Comparison of ENCODE assay signal across 15 cellular contexts in the genomic region with DNA sequence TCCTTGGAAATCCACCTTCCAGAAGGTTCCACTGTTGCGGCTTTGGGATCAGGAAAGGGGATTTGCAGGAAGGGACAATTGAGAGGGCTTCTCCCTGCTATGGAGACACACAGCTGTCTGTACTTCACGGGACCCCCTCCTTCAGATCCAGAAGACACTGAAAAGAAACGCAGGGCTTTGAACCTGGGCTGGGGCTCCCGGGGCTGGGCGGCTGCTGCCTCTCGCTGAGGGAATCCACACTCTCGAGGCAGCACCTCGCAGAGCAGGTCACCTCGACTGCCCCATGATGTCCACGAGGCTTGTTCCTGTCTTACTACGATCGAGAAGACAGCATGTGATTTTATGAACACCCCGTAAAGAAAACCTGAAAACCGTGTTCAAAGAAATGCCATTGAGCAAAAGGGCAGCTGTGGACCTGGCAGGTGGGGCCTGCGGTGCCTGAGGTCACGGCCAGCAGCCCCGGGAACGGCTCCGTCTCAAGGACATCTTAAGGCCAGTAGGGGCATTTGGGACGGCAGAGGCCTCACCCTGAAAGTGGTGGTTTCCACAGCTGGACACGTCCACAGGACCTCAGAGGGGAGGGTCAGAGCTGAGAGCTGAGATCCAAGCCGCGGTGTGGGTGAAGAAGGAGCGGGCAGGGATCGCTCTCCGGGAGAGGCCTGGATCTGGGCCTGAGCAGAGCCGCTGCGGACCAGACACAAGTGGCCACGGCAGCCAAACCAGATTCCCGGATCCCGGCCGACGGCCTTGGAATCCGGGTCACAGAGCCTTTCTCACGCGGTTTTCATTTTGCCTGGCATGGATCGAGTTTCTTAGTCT.
DNase-seq lines count a peak whose midpoint lies in the region; ATAC-seq and TF ChIP-seq lines count a peak whose summit lies in the region.
"Had no signal": no experiment of that assay in that cellular context is flagged by ENCODE, and none has a peak within 500 bp of the region (broad histone marks: within the 10 kb centered on the region; RNA-seq: fewer than 3 reads in every experiment).

No MANE protein-coding gene starts in this region.

- H3K9me3 ChIP-seq in RWPE2 (ENCODE audit: severe bottlenecking) (no peaks in the 10 kb centered on the region), endodermal cell (ENCODE audit: control insufficient read depth, low read length) (no peaks in the 10 kb centered on the region), neuronal stem cell (replicated peaks in 1 of 2; ENCODE audit: control insufficient read depth in 2 of 2, insufficient read depth in 1 of 2, low read depth in 1 of 2, low read length in 2 of 2) (no peaks in the 10 kb centered on the region), stomach (no peaks in the 10 kb centered on the region)
- H3K9me3 ChIP-seq: HAP-1 had no signal

- TF ChIP-seq POLR2A in stomach (IDR thresholded peaks at IDR 0.05), result no peak

- H2AFZ ChIP-seq in neuronal stem cell (ENCODE audit: low read length), result no peak overlapping the region

- peak overlapping the region; percentile 17 for H3K14ac ChIP-seq in neuronal stem cell (ENCODE audit: low read length)

- TF ChIP-seq CTCF in RWPE2 (IDR thresholded peaks at IDR 0.05; ENCODE audit: poor library complexity, severe bottlenecking) (no peak), endodermal cell (conservative IDR thresholded peaks at IDR 0.05) (no peak), stomach (IDR thresholded peaks at IDR 0.05) (no peak)

- H3K79me1 ChIP-seq in neuronal stem cell (ENCODE audit: low read depth, low read length), result peaks cover 4% of the 10 kb centered on the region

- H2BK15ac ChIP-seq in neuronal stem cell (ENCODE audit: low read length), result no peak overlapping the region

- H2BK5ac ChIP-seq in neuronal stem cell (ENCODE audit: low read length), result no peak overlapping the region

- no peak overlapping the region for H4K91ac ChIP-seq in neuronal stem cell (ENCODE audit: low read depth, low read length, poor library complexity)

- peak overlapping the region; percentile 23 for H3K23ac ChIP-seq in neuronal stem cell (ENCODE audit: low read depth, low read length, poor library complexity)

- no peak overlapping the region for H3K4me3 Mint-ChIP-seq in endodermal cell
- H3K4me3 Mint-ChIP-seq in activated CD4-positive, alpha-beta memory T cell treated with anti-CD3 and anti-CD28 coated beads, Interleukin-2, amount 10 ng/mL, durations not matched to agents 7 days and 5 days, result no peak overlapping the region

- no peak for TF ChIP-seq EP300 in stomach (IDR thresholded peaks at IDR 0.05)

- no peak overlapping the region for H2BK12ac ChIP-seq in neuronal stem cell (ENCODE audit: low read length)

- CTCF ChIA-PET in activated CD4-positive, alpha-beta memory T cell treated with anti-CD3 and anti-CD28 coated beads, Interleukin-2, amount 10 ng/mL, durations not matched to agents 7 days and 5 days (lab: Charles Lee), result no interaction called here

- POLR2A ChIA-PET in activated CD4-positive, alpha-beta memory T cell treated with anti-CD3 and anti-CD28 coated beads, Interleukin-2, amount 10 ng/mL, durations not matched to agents 7 days and 5 days (lab: Charles Lee), result no interaction called here

- H2AK5ac ChIP-seq in neuronal stem cell (ENCODE audit: low read depth, low read length), result peak overlapping the region; percentile 46

- no peaks in the 10 kb centered on the region for H3K9me3 Mint-ChIP-seq in endodermal cell
- no peaks in the 10 kb centered on the region for H3K9me3 Mint-ChIP-seq in activated CD4-positive, alpha-beta memory T cell treated with anti-CD3 and anti-CD28 coated beads, Interleukin-2, amount 10 ng/mL, durations not matched to agents 7 days and 5 days

- H3K4ac ChIP-seq in neuronal stem cell (ENCODE audit: low read length), result no peak overlapping the region

- 91 to 93% methylated on average over 16 to 37 of the region's 37 CpGs for WGBS in endodermal cell (ENCODE audit: insufficient coverage in 1 of 2, insufficient read length in 1 of 2), 2 experiments
- WGBS in neuronal stem cell (ENCODE audit: extremely low coverage in 2 of 2, insufficient read length in 2 of 2, insufficient replicate concordance in 1 of 2), 2 donors, result no CpG with 5 or more reads among the region's 37 CpGs
- WGBS in stomach, 5 donors, result 81 to 88% (median 85%) methylated on average over 36 to 37 of the region's 37 CpGs

- intact Hi-C loops in stomach (cut with DNase I; ENCODE audit: low total_unique reads), result no loop called here

- no peak for ATAC-seq in RWPE2 (ENCODE audit: low read depth)

- no peaks in the 10 kb centered on the region for H3K36me3 Mint-ChIP-seq in endodermal cell (ENCODE audit: low read depth)
- H3K36me3 Mint-ChIP-seq in activated CD4-positive, alpha-beta memory T cell treated with anti-CD3 and anti-CD28 coated beads, Interleukin-2, amount 10 ng/mL, durations not matched to agents 7 days and 5 days (ENCODE audit: low read depth), result no peaks in the 10 kb centered on the region

- DNase-seq in RWPE2 (ENCODE audit: low spot score), result peak; percentile 48
- DNase-seq in endodermal cell, result peak; percentile 51
- DNase-seq in neuronal stem cell (ENCODE audit: low spot score), result no peak
- DNase-seq in stomach, result peak; percentile 24
- DNase-seq in HuH-7.5 (ENCODE audit: low spot score), result no peak
- no peak for DNase-seq in inferior parietal cortex (ENCODE audit: extremely low spot score)
- DNase-seq in activated CD4-positive, alpha-beta memory T cell treated with anti-CD3 and anti-CD28 coated beads, Interleukin-2, amount 10 ng/mL, durations not matched to agents 7 days and 5 days, result no peak
- DNase-seq: AML-193, DMS53, Kasumi-1, NCI-H1436, NCI-H2081 treated with DMSO at 0.1 percent for 48 hours, NCI-H2227 treated with DMSO at 0.1 percent for 48 hours, NCI-H526 treated with DMSO at 0.1 percent for 48 hours had no signal

- H3K27ac ChIP-seq in RWPE2 (ENCODE audit: poor library complexity, severe bottlenecking) (no peak overlapping the region), endodermal cell (ENCODE audit: low read depth, low read length) (no peak overlapping the region), neuronal stem cell (replicated peaks; ENCODE audit: low read length) (no peak overlapping the region), stomach (no peak overlapping the region)

- no peak overlapping the region for H3K27ac Mint-ChIP-seq in endodermal cell
- H3K27ac Mint-ChIP-seq in activated CD4-positive, alpha-beta memory T cell treated with anti-CD3 and anti-CD28 coated beads, Interleukin-2, amount 10 ng/mL, durations not matched to agents 7 days and 5 days, result no peak overlapping the region

- H3K4me1 ChIP-seq in RWPE2 (ENCODE audit: insufficient read depth, poor library complexity, severe bottlenecking) (no peaks in the 10 kb centered on the region), endodermal cell (ENCODE audit: control insufficient read depth, insufficient read depth, low read length) (no peaks in the 10 kb centered on the region), neuronal stem cell (ENCODE audit: control insufficient read depth in 2 of 2, insufficient read depth in 1 of 2, low read depth in 1 of 2, low read length in 2 of 2) (no peaks in the 10 kb centered on the region), stomach (no peaks in the 10 kb centered on the region)

- no peak overlapping the region for H3K18ac ChIP-seq in neuronal stem cell (ENCODE audit: low read length)

- H2BK120ac ChIP-seq in neuronal stem cell (ENCODE audit: low read depth, low read length), result peak overlapping the region; percentile 8

- peaks cover 28% of the 10 kb centered on the region for H3K27me3 Mint-ChIP-seq in endodermal cell (ENCODE audit: insufficient read depth)
- H3K27me3 Mint-ChIP-seq in activated CD4-positive, alpha-beta memory T cell treated with anti-CD3 and anti-CD28 coated beads, Interleukin-2, amount 10 ng/mL, durations not matched to agents 7 days and 5 days, result peaks cover 63% of the 10 kb centered on the region

- H3K36me3 ChIP-seq in RWPE2 (ENCODE audit: low read depth) (no peaks in the 10 kb centered on the region), endodermal cell (ENCODE audit: control insufficient read depth, insufficient read depth, low read length) (no peaks in the 10 kb centered on the region), neuronal stem cell (replicated peaks in 1 of 2; ENCODE audit: control insufficient read depth in 2 of 2, insufficient read depth in 2 of 2, low read length in 2 of 2) (no peaks in the 10 kb centered on the region), stomach (no peaks in the 10 kb centered on the region)
- H3K36me3 ChIP-seq: HAP-1 had no signal

- no peak overlapping the region for H3K9ac ChIP-seq in endodermal cell (ENCODE audit: extremely low read depth, low read length, poor library complexity, severe bottlenecking)
- H3K9ac ChIP-seq in neuronal stem cell (ENCODE audit: low read depth, low read length, poor library complexity), result no peak overlapping the region

- H3K4me3 ChIP-seq in RWPE2 (ENCODE audit: severe bottlenecking), result no peak overlapping the region
- no peak overlapping the region for H3K4me3 ChIP-seq in endodermal cell (ENCODE audit: low read length)
- H3K4me3 ChIP-seq in neuronal stem cell (ENCODE audit: low read length in 2 of 2), result no peak overlapping the region
- H3K4me3 ChIP-seq in stomach, result no peak overlapping the region
- H3K4me3 ChIP-seq: HAP-1 had no signal

- H3K4me2 ChIP-seq in neuronal stem cell (ENCODE audit: insufficient read depth, low read length, poor library complexity, severe bottlenecking), result no peak overlapping the region

- no peak overlapping the region for H4K8ac ChIP-seq in neuronal stem cell (ENCODE audit: low read depth, low read length)

- peaks cover 37% of the 10 kb centered on the region for H3K27me3 ChIP-seq in RWPE2 (ENCODE audit: insufficient read depth, poor library complexity, severe bottlenecking)
- H3K27me3 ChIP-seq in endodermal cell (ENCODE audit: control insufficient read depth, insufficient read depth, low read length, poor library complexity, severe bottlenecking), result peaks cover 7% of the 10 kb centered on the region
- H3K27me3 ChIP-seq in neuronal stem cell (ENCODE audit: control insufficient read depth in 3 of 3, insufficient read depth in 3 of 3, low read depth in 1 of 3, low read length in 3 of 3), result peaks cover 0 to 70% (median 0%) of the 10 kb centered on the region in 3 experiments
- peaks cover 0 to 73% (median 6%) of the 10 kb centered on the region in 3 donors for H3K27me3 ChIP-seq in stomach

- H3K4me1 Mint-ChIP-seq in endodermal cell, result peaks cover 10% of the 10 kb centered on the region
- peaks cover 29% of the 10 kb centered on the region for H3K4me1 Mint-ChIP-seq in activated CD4-positive, alpha-beta memory T cell treated with anti-CD3 and anti-CD28 coated beads, Interleukin-2, amount 10 ng/mL, durations not matched to agents 7 days and 5 days

Comparison
In these comparisons a context has a peak if more than half of its experiments do, and no peak if none do; other contexts are left out.
1. DNase-seq: peak in RWPE2 (single experiment), endodermal cell (single experiment) and stomach (single experiment); none in neuronal stem cell (single experiment), HuH-7.5 (single experiment), inferior parietal cortex (single experiment) and activated CD4-positive, alpha-beta memory T cell treated with anti-CD3 and anti-CD28 coated beads, Interleukin-2, amount 10 ng/mL, durations not matched to agents 7 days and 5 days (single experiment).